Comparison of ENCODE assay signal across 8 cellular contexts in the genomic region with DNA sequence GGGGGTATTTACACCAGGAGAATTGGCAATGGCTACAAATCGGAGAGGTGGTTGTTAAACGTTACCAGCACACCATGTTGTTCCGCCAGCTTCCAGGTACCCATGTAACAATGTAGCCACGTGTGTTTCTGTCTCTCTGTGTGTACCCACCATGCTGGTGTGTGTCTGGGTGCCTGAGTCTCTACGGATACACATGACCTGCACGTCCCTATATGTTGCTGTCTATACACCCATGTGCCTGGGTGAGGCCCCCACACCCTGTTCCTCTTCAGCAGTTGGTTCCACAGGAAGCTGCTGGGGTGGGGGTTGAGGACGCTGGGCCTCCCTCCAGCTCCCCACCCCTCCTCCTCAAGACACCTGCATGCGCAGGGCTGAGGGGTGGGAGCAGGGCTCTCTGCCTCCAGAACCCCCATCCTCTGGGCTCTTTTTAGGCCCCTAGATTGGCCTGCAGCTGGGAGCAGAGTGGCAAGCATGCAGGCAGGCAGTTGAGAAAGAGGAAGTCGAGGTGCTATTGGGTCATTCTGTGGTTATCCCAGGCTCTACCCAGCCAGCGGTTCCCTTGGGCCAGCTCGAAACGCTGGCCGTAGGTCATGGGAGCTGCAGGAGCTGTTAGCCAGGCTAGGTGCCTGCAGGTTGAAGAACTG. TPM values are rescaled to one million over a fixed set of nuclear protein-coding genes. Genes with fewer than 3 reads are reported as not detected.
DNase-seq lines count a peak whose midpoint lies in the region; ATAC-seq, FAIRE-seq and TF ChIP-seq lines count a peak whose summit lies in the region.

A gene (plus strand): TSS at position 351 of the 644 bp plus-strand sequence. CDS start 13,954 bp downstream, outside the sequence.

- H3K27me3 ChIP-seq in kidney epithelial cell (ENCODE audit: control insufficient read depth, insufficient read depth, low read length) (peaks cover 6% of the 10 kb centered on the region), BE2C (peaks cover 28% of the 10 kb centered on the region)

- no peak for FAIRE-seq in HTR-8/SVneo (lab: Jason Lieb, UNC)

- no peaks in the 10 kb centered on the region for H3K4me1 ChIP-seq in BE2C

- no peaks in the 10 kb centered on the region for H3K36me3 ChIP-seq in kidney epithelial cell (ENCODE audit: control insufficient read depth, insufficient read depth, low read length)
- no peaks in the 10 kb centered on the region for H3K36me3 ChIP-seq in BE2C

- no peak within 1 kb of the TSS for H3K4me3 ChIP-seq in kidney epithelial cell (ENCODE audit: low read depth, low read length)
- no peak within 1 kb of the TSS for H3K4me3 ChIP-seq in BE2C (ENCODE audit: low read depth, low read length)

- no peak for TF ChIP-seq CTCF in kidney epithelial cell (IDR thresholded peaks at IDR 0.05; ENCODE audit: insufficient read depth, low read length, poor library complexity, severe bottlenecking)
- TF ChIP-seq CTCF in BE2C (IDR thresholded peaks at IDR 0.05; ENCODE audit: low read depth, low read length), result no peak

- DNase-seq in GF-D8 (lab: John Stamatoyannopoulos, UW), result peak; percentile 99
- no peak for DNase-seq in RPMI7951 (ENCODE audit: low read depth)
- peak; percentile 50 for DNase-seq in activated naive CD4-positive, alpha-beta T cell treated with anti-CD3 and anti-CD28 coated beads, Interleukin-2, amount 50 U/mL, for 16 hours
- no peak for DNase-seq in kidney epithelial cell (ENCODE audit: low read depth)
- peak; percentile 25 for DNase-seq in stimulated activated naive CD4-positive, alpha-beta T cell treated with Interleukin-2 at 50 U/mL for 16 hours (lab: John Stamatoyannopoulos, UW)
- DNase-seq in BE2C, result no peak
- no peak for DNase-seq in HTR-8/SVneo (ENCODE audit: insufficient read length, low spot score)

- no peak for ATAC-seq in HG03571 (IDR thresholded peaks at IDR 0.05; ENCODE audit: unreplicated experiment)

- no peaks in the 10 kb centered on the region; the same call in 1 of the 2 replicates for H3K9me3 ChIP-seq in BE2C

RNA-seq across cellular contexts. Expression of the gene that starts here (rescaled TPM):
- total RNA-seq in RPMI7951 (2014; rRNA removed; shearing (Covaris generic)), result 19.3 and 26.3 TPM in 2 replicates
- total RNA-seq in kidney epithelial cell, result 123 and 139 TPM in 2 replicates
- polyA plus RNA-seq in BE2C (2012; ENCODE audit: insufficient read depth, insufficient read length, low read depth), result 16.0 TPM

Comparison
In these comparisons a context has a peak if more than half of its experiments do, and no peak if none do; other contexts are left out.
1. DNase-seq: peak in GF-D8 (single experiment), activated naive CD4-positive, alpha-beta T cell treated with anti-CD3 and anti-CD28 coated beads, Interleukin-2, amount 50 U/mL, for 16 hours (single experiment) and stimulated activated naive CD4-positive, alpha-beta T cell treated with Interleukin-2 at 50 U/mL for 16 hours (single experiment); none in RPMI7951 (single experiment), kidney epithelial cell (single experiment), BE2C (single experiment) and HTR-8/SVneo (single experiment).